In the genomic region with DNA sequence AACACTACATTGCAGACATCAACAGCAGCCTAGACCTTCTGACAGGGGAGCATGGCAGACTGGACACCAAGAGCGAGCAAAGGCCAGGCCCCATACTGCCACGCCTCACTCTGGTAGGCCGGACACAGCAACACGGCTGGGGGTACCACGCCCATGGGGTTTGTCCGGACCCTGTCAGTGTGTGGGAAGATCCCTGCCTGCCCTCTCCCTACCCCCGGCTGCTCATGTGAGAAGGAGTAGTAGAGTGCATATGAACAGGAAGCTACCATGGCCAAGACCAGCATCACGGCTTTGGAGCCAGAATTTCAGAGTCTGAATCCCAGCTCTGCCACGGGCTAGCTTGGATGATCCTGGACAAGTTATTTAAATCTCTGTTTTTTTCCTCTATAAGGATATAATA, we compare ENCODE assay signal across 14 cellular contexts. TPM values are rescaled to one million over a fixed set of nuclear protein-coding genes. Genes with fewer than 3 reads are reported as not detected.
"Had no signal": no experiment of that assay in that cellular context is flagged by ENCODE, and none has a peak within 500 bp of the region (broad histone marks: within the 10 kb centered on the region; RNA-seq: fewer than 3 reads in every experiment).

No MANE protein-coding gene starts in this region.

- DNase-seq: activated CD4-positive, alpha-beta T cell treated with anti-CD3 and anti-CD28 coated beads for 4 hours; activated naive CD4-positive, alpha-beta T cell treated with anti-CD3 and anti-CD28 coated beads for 36 hours; activated naive CD8-positive, alpha-beta T cell treated with anti-CD3 and anti-CD28 coated beads, Interleukin-2, amount 50 U/mL, for 24 hours; effector memory CD8-positive, alpha-beta T cell; foreskin melanocyte; left colon; mammary epithelial cell; natural killer cell; small intestine; stimulated activated naive CD8-positive, alpha-beta T cell treated with anti-CD3 and anti-CD28 coated beads, Interleukin-15, Interleukin-2, amounts not matched to agents 100 U/mL and 50 U/mL, for 24 hours; upper lobe of right lung had no signal

- H3K27me3 ChIP-seq: upper lobe of right lung had no signal

- H3K4me3 ChIP-seq: upper lobe of right lung had no signal

- H3K36me3 ChIP-seq: upper lobe of right lung had no signal

- ATAC-seq: activated naive CD8-positive, alpha-beta T cell treated with anti-CD3 and anti-CD28 coated beads, Interleukin-2, amount 50 U/mL, for 24 hours; effector memory CD8-positive, alpha-beta T cell; left colon; natural killer cell; stimulated activated naive CD8-positive, alpha-beta T cell treated with anti-CD3 and anti-CD28 coated beads, Interleukin-15, Interleukin-2, amounts not matched to agents 100 U/mL and 50 U/mL, for 24 hours; upper lobe of right lung had no signal

- H3K27ac ChIP-seq: upper lobe of right lung had no signal

- H3K4me1 ChIP-seq: upper lobe of right lung had no signal

- H3K9me3 ChIP-seq: upper lobe of right lung had no signal

RNA-seq across cellular contexts. Expression of a gene that starts 27.9 kb away (rescaled TPM):
- total RNA-seq: activated naive CD4-positive, alpha-beta T cell treated with anti-CD3 and anti-CD28 coated beads for 36 hours; activated T-helper 2 cell treated with anti-CD3 and anti-CD28 coated beads, Interferon-gamma antibody, Interleukin-2, Interleukin-4, amounts not matched to agents 10 μg/mL and 5 μg/mL and 100 μg/mL, durations not matched to agents 14 hours and 24 hours and 36 hours; fibroblast of lung; natural killer cell; T-helper 1 cell treated with Interleukin-12 subunit alpha and Interleukin-12 subunit beta and Interleukin-4 antibody, amounts not matched to agents 30 ng/mL and 1 ng/mL, for 36 hours had no signal
